Comparison of ENCODE assay signal across 26 cellular contexts in genomic region chr1:87723193-87723592, GRCh38.
"Had no signal": no experiment of that assay in that cellular context is flagged by ENCODE, and none has a peak within 500 bp of the region (broad histone marks: within the 10 kb centered on the region; RNA-seq: fewer than 3 reads in every experiment).

No MANE protein-coding gene starts in this region.

- H3K36me3 ChIP-seq: colonic mucosa, gastrocnemius medialis, heart left ventricle, lower lobe of right lung, sigmoid colon, stomach, tibial artery had no signal

- ATAC-seq: esophagus mucosa; gastrocnemius medialis; heart left ventricle; left ventricle myocardium superior; lower lobe of right lung; naive thymus-derived CD8-positive, alpha-beta T cell; psoas muscle; right cardiac atrium; stimulated activated effector memory CD8-positive, alpha-beta T cell treated with anti-CD3 and anti-CD28 coated beads, Interleukin-12 subunit alpha, Interleukin-12 subunit beta, amount 100 ng/mL, for 72 hours had no signal

- H3K4me3 ChIP-seq: colonic mucosa, gastrocnemius medialis, heart left ventricle, hepatocyte, lower lobe of right lung, psoas muscle, sigmoid colon, stomach, tibial artery had no signal

- FAIRE-seq: keratinocyte had no signal

- H3K9me3 ChIP-seq: colonic mucosa, gastrocnemius medialis, heart left ventricle, lower lobe of right lung, psoas muscle, sigmoid colon, stomach, tibial artery had no signal

- H3K27ac ChIP-seq: colonic mucosa, epithelial cell of prostate, gastrocnemius medialis, heart left ventricle, hepatocyte, lower lobe of right lung, psoas muscle, sigmoid colon, stomach, tibial artery had no signal

- H3K27me3 ChIP-seq: colonic mucosa, gastrocnemius medialis, heart left ventricle, hepatocyte, sigmoid colon, stomach, tibial artery had no signal

- H3K79me2 ChIP-seq: hepatocyte had no signal

- H3K4me1 ChIP-seq: colonic mucosa, gastrocnemius medialis, heart left ventricle, lower lobe of right lung, psoas muscle, tibial artery had no signal

- H2AFZ ChIP-seq: hepatocyte had no signal

- DNase-seq: colonic mucosa; effector CD8-positive, alpha-beta T cell; endodermal cell; foreskin fibroblast; gastrocnemius medialis; heart left ventricle; immature natural killer cell; left ventricle myocardium superior; lower lobe of right lung; naive thymus-derived CD8-positive, alpha-beta T cell; nephron progenitor cell; nucleus accumbens; posterior cingulate gyrus; psoas muscle; right cardiac atrium; sigmoid colon; stimulated activated CD4-positive, alpha-beta T cell treated with anti-CD3 and anti-CD28 coated beads, Interleukin-2, amount 100 ng/mL, for 24 hours; stimulated activated CD4-positive, alpha-beta T cell treated with anti-CD3 and anti-CD28 coated beads, Interleukin-4, amount 100 ng/mL, for 24 hours; stimulated activated naive CD4-positive, alpha-beta T cell treated with Interleukin-2 at 50 U/mL for 16 hours; stomach; tibial artery had no signal

- H3K4me2 ChIP-seq: hepatocyte had no signal
